1 cellular context compared by ENCODE assay signal in genomic region chr17:81426676-81427445, GRCh38.
TF ChIP-seq lines count a peak whose summit lies in the region.

No MANE protein-coding gene starts in this region.

TF ChIP-seq in H1, 55 proteins besides CTCF, POLR2A, EP300 and RAD21:
- TF ChIP-seq GABPA (IDR thresholded peaks at IDR 0.05; ENCODE audit: borderline replicate concordance, insufficient read depth, low read length) (no peak), CREB1 (IDR thresholded peaks at IDR 0.05) (no peak), ATF2 (IDR thresholded peaks at IDR 0.05; ENCODE audit: low read length) (no peak), EGR1 (IDR thresholded peaks at IDR 0.05; ENCODE audit: borderline replicate concordance, low read depth, low read length) (no peak), CHD2 (IDR thresholded peaks at IDR 0.05; ENCODE audit: low read length) (no peak), SAP30 (IDR thresholded peaks at IDR 0.05; ENCODE audit: insufficient read depth, insufficient replicate concordance, low read length) (no peak), NANOG (IDR thresholded peaks at IDR 0.05; ENCODE audit: insufficient read depth, low read depth, low read length, poor library complexity, severe bottlenecking) (no peak), RFX5 (IDR thresholded peaks at IDR 0.05; ENCODE audit: borderline replicate concordance, low read depth, low read length) (no peak), BCL11A (IDR thresholded peaks at IDR 0.05; ENCODE audit: low read depth in 2 of 2, low read length in 2 of 2) (no peak), TBP (IDR thresholded peaks at IDR 0.05; ENCODE audit: low read depth, low read length) (no peak)
